23 cellular contexts compared by ENCODE assay signal in genomic region chr11:116733386-116733755, GRCh38. TPM values are rescaled to one million over a fixed set of nuclear protein-coding genes. Genes with fewer than 3 reads are reported as not detected.
A peak's percentile ranks its signal among the peaks of the same experiment; 100 is the strongest.
DNase-seq lines count a peak whose midpoint lies in the region; ATAC-seq, FAIRE-seq and TF ChIP-seq lines count a peak whose summit lies in the region.
"Had no signal": no experiment of that assay in that cellular context is flagged by ENCODE, and none has a peak within 500 bp of the region (broad histone marks: within the 10 kb centered on the region; RNA-seq: fewer than 3 reads in every experiment).

No MANE protein-coding gene starts in this region.

- H3K36me3 Mint-ChIP-seq in stimulated activated naive B cell treated with anti-CD40 and anti-IgM and Interleukin-4, amounts not matched to agents 10 μg/mL and 1 μg/mL and 100 μg/mL, for 72 hours: peaks cover 7 to 17% of the 10 kb centered on the region in 2 donors
- H3K36me3 Mint-ChIP-seq: naive thymus-derived CD4-positive, alpha-beta T cell had no signal

- no peaks in the 10 kb centered on the region for H4K20me1 ChIP-seq in GM12878 (ENCODE audit: control insufficient read depth, insufficient read depth)

- no peaks in the 10 kb centered on the region for H3K79me2 ChIP-seq in GM12878 (ENCODE audit: control insufficient read depth, insufficient read depth, low read length)

- peak overlapping the region; percentile 52; the same call in 1 of the 2 replicates for H3K27ac ChIP-seq in GM12878 (ENCODE audit: control insufficient read depth, insufficient read depth)
- H3K27ac ChIP-seq in psoas muscle: no peak overlapping the region
- H3K27ac ChIP-seq: adrenal gland, brain microvascular endothelial cell, heart right ventricle, stomach, transverse colon had no signal

- peak; percentile 7 for FAIRE-seq in GM12878 (lab: Jason Lieb, UNC)

- H3K9me3 ChIP-seq in GM12878 (replicated peaks; ENCODE audit: control insufficient read depth, insufficient read depth, low read length): no peaks in the 10 kb centered on the region
- H3K9me3 ChIP-seq in psoas muscle: no peaks in the 10 kb centered on the region
- H3K9me3 ChIP-seq: adrenal gland, heart right ventricle, stomach, transverse colon had no signal

- no peak overlapping the region for H2AFZ ChIP-seq in GM12878 (ENCODE audit: control insufficient read depth, low read depth, low read length)

- H3K4me3 ChIP-seq in GM12878 (no peak overlapping the region), psoas muscle (no peak overlapping the region)
- H3K4me3 ChIP-seq: adrenal gland, heart right ventricle, smooth muscle cell, stomach, transverse colon had no signal

- SMC1A ChIA-PET in GM12878 (lab: Charles Lee; ENCODE audit: uncharacterized antibody, unreplicated experiment): interaction anchor here (0.8 to 3.0 kb wide), 10 partner anchors 10 to 411 kb away, joined by 3 to 16 read pairs (median 5); partner anchors contain the start of gene PAFAH1B2

- CTCF ChIA-PET in GM12878 (lab: Yijun Ruan, JAX): interaction anchor here (0.6 to 5.9 kb wide), 22 partner anchors 10 to 494 kb away, joined by 3 to 58 read pairs (median 6); partner anchors contain the start of gene APOA5

- POLR2A ChIA-PET in GM12878 (lab: Charles Lee): interaction anchor here (0.6 kb wide), 1 partner anchor 373 kb away, joined by 3 read pairs; no protein-coding TSS in a partner anchor

- RAD21 ChIA-PET in GM12878 (lab: Charles Lee; ENCODE audit: unreplicated experiment): interaction anchor here (1.0 to 3.0 kb wide), 8 partner anchors 10 to 494 kb away, joined by 3 to 19 read pairs (median 10); partner anchors contain the start of gene APOA5

- ATAC-seq in GM18909 (IDR thresholded peaks at IDR 0.05; ENCODE audit: poor library complexity, unreplicated experiment): peak; percentile 13
- peak; percentile 22 for ATAC-seq in HG02642 (IDR thresholded peaks at IDR 0.05; ENCODE audit: poor library complexity, unreplicated experiment)
- peak; percentile 26; the same call in 2 of the 3 replicates for ATAC-seq in GM12878
- peak in 1 of 2 donors; percentile 33 for ATAC-seq in stimulated activated naive B cell treated with anti-CD40 and anti-IgM and Interleukin-4, amounts not matched to agents 10 μg/mL and 1 μg/mL and 100 μg/mL, for 72 hours (replicated peaks)
- ATAC-seq in psoas muscle: no peak
- no peak for ATAC-seq in HG03521 (IDR thresholded peaks at IDR 0.05; ENCODE audit: unreplicated experiment)

- intact Hi-C loops in GM12878 (cut with micrococcal nuclease; ENCODE audit: unreplicated experiment) (no loop called here), psoas muscle (cut with DNase I) (no loop called here)

- H3K9me3 Mint-ChIP-seq in stimulated activated naive B cell treated with anti-CD40 and anti-IgM and Interleukin-4, amounts not matched to agents 10 μg/mL and 1 μg/mL and 100 μg/mL, for 72 hours: no peaks in the 10 kb centered on the region
- H3K9me3 Mint-ChIP-seq: activated B cell treated with CpG ODN at 0.5 μM for 24 hours; naive thymus-derived CD4-positive, alpha-beta T cell had no signal

- H3K27me3 Mint-ChIP-seq in stimulated activated naive B cell treated with anti-CD40 and anti-IgM and Interleukin-4, amounts not matched to agents 10 μg/mL and 1 μg/mL and 100 μg/mL, for 72 hours: peaks cover 5 to 10% of the 10 kb centered on the region in 2 donors

- H3K9ac ChIP-seq in GM12878 (ENCODE audit: control insufficient read depth, insufficient read depth, low read length): no peak overlapping the region

- no peaks in the 10 kb centered on the region for H3K36me3 ChIP-seq in GM12878 (ENCODE audit: control insufficient read depth in 2 of 2, insufficient read depth in 2 of 2, low read length in 1 of 2)
- H3K36me3 ChIP-seq in psoas muscle (ENCODE audit: insufficient read depth in 1 of 2, low read depth in 1 of 2): peaks cover 0 to 4% of the 10 kb centered on the region in 2 donors
- H3K36me3 ChIP-seq: adrenal gland, brain microvascular endothelial cell, heart right ventricle, stomach, transverse colon had no signal

- no peak for TF ChIP-seq POLR2A in GM12878 (IDR thresholded peaks at IDR 0.05; ENCODE audit: low read depth, low read length)

- H3K4me1 Mint-ChIP-seq in stimulated activated naive B cell treated with anti-CD40 and anti-IgM and Interleukin-4, amounts not matched to agents 10 μg/mL and 1 μg/mL and 100 μg/mL, for 72 hours: peaks cover 19 to 25% of the 10 kb centered on the region in 2 donors

- peaks cover 16% of the 10 kb centered on the region for H3K4me1 ChIP-seq in GM12878 (ENCODE audit: control insufficient read depth, insufficient read depth, low read length)
- H3K4me1 ChIP-seq in psoas muscle: peaks cover 11% of the 10 kb centered on the region
- H3K4me1 ChIP-seq: adrenal gland had no signal

- peak overlapping the region; percentile 82 for H3K27ac Mint-ChIP-seq in stimulated activated naive B cell treated with anti-CD40 and anti-IgM and Interleukin-4, amounts not matched to agents 10 μg/mL and 1 μg/mL and 100 μg/mL, for 72 hours
- H3K27ac Mint-ChIP-seq: activated B cell treated with CpG ODN at 0.5 μM for 24 hours had no signal

- no peak for TF ChIP-seq CTCF in GM12878 (IDR thresholded peaks at IDR 0.05 in 2 of 3, conservative IDR thresholded peaks at IDR 0.05 in 1 of 3; ENCODE audit: control insufficient read depth in 2 of 3, extremely low read depth in 1 of 3, insufficient read depth in 1 of 3, low read depth in 3 of 3, low read length in 3 of 3)
- TF ChIP-seq CTCF in psoas muscle (IDR thresholded peaks at IDR 0.05): no peak

- H3K4me2 ChIP-seq in GM12878 (ENCODE audit: control insufficient read depth, insufficient read depth): peak overlapping the region; percentile 77
- H3K4me2 ChIP-seq: smooth muscle cell had no signal

- H3K4me3 Mint-ChIP-seq in stimulated activated naive B cell treated with anti-CD40 and anti-IgM and Interleukin-4, amounts not matched to agents 10 μg/mL and 1 μg/mL and 100 μg/mL, for 72 hours: peak overlapping the region in 1 of 2 donors; percentile 62
- H3K4me3 Mint-ChIP-seq: CD14-positive monocyte; naive thymus-derived CD4-positive, alpha-beta T cell had no signal

- 17% methylated on average over 2 of the region's 2 CpGs for WGBS in GM12878 (ENCODE audit: insufficient coverage, insufficient replicate concordance, low lambda C conversion rate, missing lambda C conversion rate)
- 90 to 94% (median 91%) methylated on average over 2 of the region's 2 CpGs for WGBS in psoas muscle, 3 donors

- BruUV-seq in GM12878 (replicated peaks; lab: Mats Ljungman, UMichigan): no TSS peak

- no peaks in the 10 kb centered on the region; a peak in 1 of 4 replicates for H3K27me3 ChIP-seq in GM12878 (replicated peaks in 1 of 2; ENCODE audit: control insufficient read depth in 2 of 2, insufficient read depth in 2 of 2, low read length in 1 of 2)
- no peaks in the 10 kb centered on the region for H3K27me3 ChIP-seq in psoas muscle (ENCODE audit: insufficient read depth in 3 of 3, low read length in 2 of 3)
- H3K27me3 ChIP-seq: adrenal gland had no signal

- no peak for TF ChIP-seq EP300 in GM12878 (IDR thresholded peaks at IDR 0.05; ENCODE audit: borderline replicate concordance in 1 of 2, control insufficient read depth in 1 of 2, low read depth in 2 of 2, low read length in 2 of 2)

- TF ChIP-seq RAD21 in GM12878 (IDR thresholded peaks at IDR 0.05; ENCODE audit: insufficient read depth, low read depth, low read length): no peak

- in situ Hi-C loops in GM12878 (cut with MboI): no loop called here

- DNase-seq in GM12878 (ENCODE audit: low read depth, low spot score): no peak
- peak; percentile 5 for DNase-seq in stimulated activated naive B cell treated with anti-CD40 and anti-IgM and Interleukin-4, amounts not matched to agents 10 μg/mL and 1 μg/mL and 100 μg/mL, for 72 hours
- DNase-seq in psoas muscle: no peak
- DNase-seq in T-helper 2 cell: no peak
- no peak for DNase-seq in NCI-H2081 treated with DMSO at 0.1 percent for 48 hours (lab: John Stamatoyannopoulos, UW)
- DNase-seq: NCI-H1417 treated with DMSO at 0.1 percent for 48 hours, NCI-H2107, T1000 had no signal

RNA-seq across cellular contexts. Expression of gene BUD13, which starts 39.4 kb away (rescaled TPM):
- 12.0 TPM in 2 replicates for total RNA-seq in GM12878 (2013; cell fraction: nucleolus; rRNA removed)
- total RNA-seq in GM12878 (2014; rRNA removed) (24.5 and 26.4 TPM in 2 replicates), GM12878 (2014; rRNA removed; fragmentation: Illumina TruSeq; extraction: Trizol) (27.4 and 29.3 TPM in 2 replicates), GM12878 (2021) (23.8 and 25.6 TPM in 2 replicates), psoas muscle (10 to 100 TPM in 1 of 4 donors, 1 to 10 TPM in 3; 8.6 to 11.4 (median 9.2) TPM)
- 10.0 TPM for polyA plus RNA-seq in GM12878 (2011; ENCODE audit: low read depth)
- polyA plus RNA-seq in GM12878 (2011; rRNA removed) (27.6 and 29.3 TPM in 2 replicates), GM12878 (2014; fragmentation: Illumina TruSeq; extraction: Trizol) (36.5 and 46.4 TPM in 2 replicates), GM12878 (2014; fragmentation: Nextera tagmentation; extraction: Ambion mirVana) (10 to 100 TPM; 10.9 to 15.8 TPM), GM12878 (2014; rRNA removed) (22.9 and 24.0 TPM in 2 replicates), GM12878 (2016; fragmentation: Nextera tagmentation; extraction: Ambion mirVana) (10 to 100 TPM; 25.0 to 27.1 TPM), psoas muscle (10 to 100 TPM; 11.2 to 17.1 (median 14.2) TPM)
- 23.4 and 26.1 TPM in 2 replicates for polyA plus RNA-seq in GM12878 (2011; cell fraction: cytosol; rRNA removed)
- 21.7 and 32.2 TPM in 2 replicates for polyA plus RNA-seq in GM12878 (2011; cell fraction: nucleus; rRNA removed)
- polyA plus RNA-seq in GM12878 (2012): 12.9 and 13.5 TPM in 2 replicates
- 19.8 and 27.7 TPM in 2 replicates for polyA minus RNA-seq in GM12878 (2011; rRNA and poly(A)+ RNA removed)
- polyA minus RNA-seq in GM12878 (2011; cell fraction: cytosol; rRNA and poly(A)+ RNA removed): 9.5 and 12.8 TPM in 2 replicates
- 8.8 and 14.7 TPM in 2 replicates for polyA minus RNA-seq in GM12878 (2011; cell fraction: nucleus; rRNA and poly(A)+ RNA removed)

RNA-seq across cellular contexts. Expression of gene ZPR1, which starts 54.5 kb away (rescaled TPM):
- 60.8 and 72.4 TPM in 2 replicates for total RNA-seq in GM12878 (2013; cell fraction: nucleolus; rRNA removed)
- total RNA-seq in GM12878 (2014; rRNA removed) (42.8 and 46.3 TPM in 2 replicates), GM12878 (2014; rRNA removed; fragmentation: Illumina TruSeq; extraction: Trizol) (50.1 and 54.3 TPM in 2 replicates), GM12878 (2021) (55.1 and 58.4 TPM in 2 replicates), psoas muscle (10 to 100 TPM; 41.4 to 63.2 (median 56.1) TPM)
- 21.3 TPM for polyA plus RNA-seq in GM12878 (2011; ENCODE audit: low read depth)
- polyA plus RNA-seq in GM12878 (2011; rRNA removed) (76.9 and 80.4 TPM in 2 replicates), GM12878 (2014; fragmentation: Illumina TruSeq; extraction: Trizol) (55.1 and 70.4 TPM in 2 replicates), GM12878 (2014; fragmentation: Nextera tagmentation; extraction: Ambion mirVana) (10 to 100 TPM in 1 of 2 experiments, 1 to 10 TPM in 1; 9.3 to 20.4 TPM), GM12878 (2014; rRNA removed) (46.9 and 48.3 TPM in 2 replicates), GM12878 (2016; fragmentation: Nextera tagmentation; extraction: Ambion mirVana) (10 to 100 TPM; 89.3 to 89.7 TPM), psoas muscle (10 to 100 TPM; 40.1 to 98.6 (median 70.2) TPM)
- 58.8 and 62.0 TPM in 2 replicates for polyA plus RNA-seq in GM12878 (2011; cell fraction: cytosol; rRNA removed)
- 65.3 and 75.7 TPM in 2 replicates for polyA plus RNA-seq in GM12878 (2011; cell fraction: nucleus; rRNA removed)
- polyA plus RNA-seq in GM12878 (2012): 34.3 and 39.8 TPM in 2 replicates
- polyA minus RNA-seq in GM12878 (2011; rRNA and poly(A)+ RNA removed): 64.3 and 74.9 TPM in 2 replicates
- 22.2 and 29.7 TPM in 2 replicates for polyA minus RNA-seq in GM12878 (2011; cell fraction: cytosol; rRNA and poly(A)+ RNA removed)
- polyA minus RNA-seq in GM12878 (2011; cell fraction: nucleus; rRNA and poly(A)+ RNA removed): 55.5 and 84.3 TPM in 2 replicates

RNA-seq across cellular contexts. Expression of gene APOA5, which starts 58.3 kb away (rescaled TPM):
- not detected in 2 replicates for total RNA-seq in GM12878 (2013; cell fraction: nucleolus; rRNA removed)
- total RNA-seq in GM12878 (2014; rRNA removed): not detected in 2 replicates
- not detected in 2 replicates for total RNA-seq in GM12878 (2014; rRNA removed; fragmentation: Illumina TruSeq; extraction: Trizol)
- 0.15 and 0.35 TPM in 2 replicates for total RNA-seq in GM12878 (2021)
- polyA plus RNA-seq in GM12878 (2011; ENCODE audit: low read depth): not detected
- not detected in 2 replicates for polyA plus RNA-seq in GM12878 (2011; rRNA removed)
- polyA plus RNA-seq in GM12878 (2011; cell fraction: cytosol; rRNA removed): not detected in 2 replicates
- not detected in 2 replicates for polyA plus RNA-seq in GM12878 (2011; cell fraction: nucleus; rRNA removed)
- polyA plus RNA-seq in GM12878 (2012): not detected in 2 replicates
- not detected in 2 replicates for polyA plus RNA-seq in GM12878 (2014; fragmentation: Illumina TruSeq; extraction: Trizol)
- not detected for polyA plus RNA-seq in GM12878 (2014; fragmentation: Nextera tagmentation; extraction: Ambion mirVana)
- not detected in 2 replicates for polyA plus RNA-seq in GM12878 (2014; rRNA removed)
- polyA plus RNA-seq in GM12878 (2016; fragmentation: Nextera tagmentation; extraction: Ambion mirVana): not detected
- not detected in 2 replicates for polyA minus RNA-seq in GM12878 (2011; rRNA and poly(A)+ RNA removed)
- polyA minus RNA-seq in GM12878 (2011; cell fraction: cytosol; rRNA and poly(A)+ RNA removed): not detected in 2 replicates
- polyA minus RNA-seq in GM12878 (2011; cell fraction: nucleus; rRNA and poly(A)+ RNA removed): not detected in 2 replicates
- not detected for total RNA-seq in psoas muscle
- polyA plus RNA-seq in psoas muscle: under 1 TPM in 1 of 3 donors, not detected in 2; 0.05 TPM
- total RNA-seq: activated B cell treated with CpG ODN at 0.5 μM for 24 hours; fibroblast of villous mesenchyme; heart right ventricle; left colon; naive thymus-derived CD4-positive, alpha-beta T cell; occipital lobe; smooth muscle cell; stomach; transverse colon had no signal
- polyA plus RNA-seq: adrenal gland; CD14-positive monocyte; heart right ventricle; naive thymus-derived CD4-positive, alpha-beta T cell; smooth muscle cell; stomach had no signal

Comparison
In these comparisons a context has a peak if more than half of its experiments do, and no peak if none do; other contexts are left out.
1. ATAC-seq: peak in GM18909 (single experiment), HG02642 (single experiment) and GM12878 (single experiment); none in psoas muscle (0 of 4) and HG03521 (single experiment).